ENCODE assay signal across 26 cellular contexts in the genomic region with DNA sequence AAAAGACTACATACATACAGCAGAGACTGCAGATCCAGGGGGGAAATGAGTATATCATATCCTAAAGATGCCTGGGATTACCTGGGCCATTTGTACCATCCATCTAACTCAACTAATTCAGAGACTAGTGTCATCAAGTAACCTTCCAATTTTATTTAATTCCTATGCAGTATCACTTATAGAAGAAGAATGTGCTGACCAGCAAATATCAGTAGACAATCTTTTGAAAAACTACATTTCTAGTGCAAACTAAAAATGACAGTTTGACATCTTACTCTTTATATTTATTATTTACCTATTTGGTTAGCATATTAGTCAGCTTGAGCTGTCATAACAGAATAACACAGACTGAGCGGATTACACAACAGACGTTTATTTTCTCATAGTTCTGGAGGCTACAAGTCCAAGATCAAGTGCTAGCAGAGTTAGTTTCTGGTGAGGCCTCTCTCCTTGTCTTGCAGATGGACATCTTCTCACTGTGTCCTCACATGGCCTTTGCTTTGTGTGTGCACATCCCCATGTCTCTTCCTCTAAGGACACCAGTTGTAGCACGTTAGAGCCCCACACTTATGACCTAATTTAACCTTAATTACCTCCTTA. TPM values are rescaled to one million over a fixed set of nuclear protein-coding genes. Genes with fewer than 3 reads are reported as not detected.
"Had no signal": no experiment of that assay in that cellular context is flagged by ENCODE, and none has a peak within 500 bp of the region (broad histone marks: within the 10 kb centered on the region; RNA-seq: fewer than 3 reads in every experiment).

No MANE protein-coding gene starts in this region.

- ATAC-seq: activated CD4-positive, alpha-beta T cell treated with anti-CD3 and anti-CD28 coated beads for 36 hours; activated CD8-positive, alpha-beta memory T cell treated with anti-CD3 and anti-CD28 coated beads, Interleukin-2, amount 10 ng/mL, durations not matched to agents 7 days and 5 days; activated CD8-positive, alpha-beta T cell treated with anti-CD3 and anti-CD28 coated beads, Interleukin-2, amount 10 ng/mL, durations not matched to agents 7 days and 5 days; activated naive CD4-positive, alpha-beta T cell treated with anti-CD3 and anti-CD28 coated beads, Interleukin-2, amount 50 U/mL, for 72 hours; activated T-cell treated with anti-CD3 and anti-CD28 coated beads, Interleukin-2, amount 50 U/mL, for 72 hours; body of pancreas; gastrocnemius medialis; natural killer cell treated with Interleukin-12 subunit alpha and Interleukin-12 subunit beta and Interleukin-15 and Interleukin-18, amount 100 ng/mL, for 72 hours; right cardiac atrium had no signal

- H3K9me3 ChIP-seq: body of pancreas, esophagus squamous epithelium, gastrocnemius medialis, left ventricle myocardium inferior, mucosa of descending colon, testis, transverse colon had no signal

- H3K4me3 ChIP-seq: body of pancreas, esophagus squamous epithelium, gastrocnemius medialis, left ventricle myocardium inferior, lung, mucosa of descending colon, testis, transverse colon had no signal

- H3K27me3 ChIP-seq: body of pancreas, esophagus squamous epithelium, gastrocnemius medialis, testis, transverse colon had no signal

- DNase-seq: activated B cell treated with CpG ODN at 0.5 μM for 24 hours; activated CD4-positive, alpha-beta T cell treated with anti-CD3 and anti-CD28 coated beads for 36 hours; activated CD8-positive, alpha-beta memory T cell treated with anti-CD3 and anti-CD28 coated beads, Interleukin-2, amount 10 ng/mL, durations not matched to agents 7 days and 5 days; activated CD8-positive, alpha-beta T cell treated with anti-CD3 and anti-CD28 coated beads, Interleukin-2, amount 10 ng/mL, durations not matched to agents 7 days and 5 days; activated naive CD4-positive, alpha-beta T cell; activated T-cell treated with anti-CD3 and anti-CD28 coated beads, Interleukin-2, amount 50 U/mL, for 72 hours; aorta; body of pancreas; caudate nucleus; endodermal cell; esophagus squamous epithelium; gastrocnemius medialis; glutamatergic neuron; islet precursor cell; left ventricle myocardium inferior; posterior cingulate gyrus; right cardiac atrium; stimulated activated CD4-positive, alpha-beta T cell treated with anti-CD3 and anti-CD28 coated beads, Interleukin-2, amount 100 ng/mL, for 48 hours; stimulated activated naive CD4-positive, alpha-beta T cell treated with Interleukin-2 at 50 U/mL for 16 hours; T-helper 1 cell; testis; transverse colon had no signal

- H3K36me3 ChIP-seq: esophagus squamous epithelium, gastrocnemius medialis, left ventricle myocardium inferior, transverse colon had no signal

- H3K27ac ChIP-seq: body of pancreas, esophagus squamous epithelium, gastrocnemius medialis, left ventricle myocardium inferior, testis, transverse colon had no signal

- H3K4me1 ChIP-seq: body of pancreas, esophagus squamous epithelium, gastrocnemius medialis, left ventricle myocardium inferior, testis, transverse colon had no signal

RNA-seq across cellular contexts. Expression of gene NCKAP5, which starts 47.0 kb away (rescaled TPM):
- total RNA-seq: activated B cell treated with CpG ODN at 0.5 μM for 24 hours; activated CD4-positive, alpha-beta T cell treated with anti-CD3 and anti-CD28 coated beads for 36 hours; activated CD8-positive, alpha-beta memory T cell treated with anti-CD3 and anti-CD28 coated beads, Interleukin-2, amount 10 ng/mL, durations not matched to agents 7 days and 5 days; activated CD8-positive, alpha-beta T cell treated with anti-CD3 and anti-CD28 coated beads, Interleukin-2, amount 10 ng/mL, durations not matched to agents 7 days and 5 days; activated naive CD4-positive, alpha-beta T cell treated with anti-CD3 and anti-CD28 coated beads, Interleukin-2, amount 50 U/mL, for 72 hours; activated T-cell treated with anti-CD3 and anti-CD28 coated beads, Interleukin-2, amount 50 U/mL, for 72 hours; natural killer cell treated with Interleukin-12 subunit alpha and Interleukin-12 subunit beta and Interleukin-15 and Interleukin-18, amount 100 ng/mL, for 72 hours had no signal
